32 cellular contexts compared by ENCODE assay signal in genomic region chrX:18271725-18272124, GRCh38. TPM values are rescaled to one million over a fixed set of nuclear protein-coding genes. Genes with fewer than 3 reads are reported as not detected.
"Had no signal": no experiment of that assay in that cellular context is flagged by ENCODE, and none has a peak within 500 bp of the region (broad histone marks: within the 10 kb centered on the region; RNA-seq: fewer than 3 reads in every experiment).

No MANE protein-coding gene starts in this region.

- ATAC-seq: naive thymus-derived CD8-positive, alpha-beta T cell; natural killer cell treated with Interleukin-12 subunit alpha and Interleukin-12 subunit beta and Interleukin-15 and Interleukin-18, amount 100 ng/mL, for 72 hours; psoas muscle; right cardiac atrium; sciatic nerve; stimulated activated effector memory CD8-positive, alpha-beta T cell treated with anti-CD3 and anti-CD28 coated beads, Interleukin-12 subunit alpha, Interleukin-12 subunit beta, amount 100 ng/mL, for 72 hours; stimulated activated naive B cell treated with anti-CD40 and anti-IgM and Interleukin-4, amounts not matched to agents 10 μg/mL and 1 μg/mL and 100 μg/mL, for 72 hours had no signal

- H3K36me3 ChIP-seq: neural progenitor cell, ovary, stomach, thoracic aorta, thyroid gland, tibial nerve, upper lobe of left lung, vagina had no signal

- H3K27ac ChIP-seq: neural progenitor cell, ovary, parathyroid adenoma, psoas muscle, skin epidermis, stomach, thoracic aorta, thyroid gland, tibial nerve, upper lobe of left lung, vagina had no signal

- H3K9me3 ChIP-seq: psoas muscle, thoracic aorta, thyroid gland, vagina had no signal

- H3K4me3 ChIP-seq: neural progenitor cell, ovary, psoas muscle, skin epidermis, stomach, thoracic aorta, thyroid gland, tibial nerve, upper lobe of left lung, vagina had no signal

- H3K9ac ChIP-seq: neural progenitor cell, parathyroid adenoma had no signal

- H3K27me3 ChIP-seq: neural progenitor cell, ovary, stomach, thyroid gland, tibial nerve, upper lobe of left lung, vagina had no signal

- DNase-seq: naive thymus-derived CD8-positive, alpha-beta T cell; occipital lobe; ovary; posterior cingulate gyrus; psoas muscle; right cardiac atrium; stimulated activated CD4-positive, alpha-beta T cell treated with anti-CD3 and anti-CD28 coated beads, Interleukin-15, amount 100 ng/mL, for 24 hours; stimulated activated CD4-positive, alpha-beta T cell treated with anti-CD3 and anti-CD28 coated beads, Interleukin-2, amount 100 ng/mL, for 24 hours; stimulated activated CD4-positive, alpha-beta T cell treated with anti-CD3 and anti-CD28 coated beads, Interleukin-2, amount 100 ng/mL, for 48 hours; stimulated activated CD4-positive, alpha-beta T cell treated with anti-CD3 and anti-CD28 coated beads, Interleukin-4, amount 100 ng/mL, for 24 hours; stimulated activated naive B cell treated with anti-CD40 and anti-IgM and Interleukin-4, amounts not matched to agents 10 μg/mL and 1 μg/mL and 100 μg/mL, for 72 hours; stimulated activated naive CD4-positive, alpha-beta T cell treated with Interleukin-2 at 50 U/mL for 16 hours; stomach; trophoblast cell; upper lobe of left lung had no signal

- H3K4me1 ChIP-seq: neural progenitor cell, parathyroid adenoma, psoas muscle, stomach, thyroid gland, tibial nerve, upper lobe of left lung, vagina had no signal

- H3K4me2 ChIP-seq: neural progenitor cell had no signal

- H3K79me2 ChIP-seq: parathyroid adenoma had no signal

- H2AFZ ChIP-seq: neural progenitor cell, parathyroid adenoma had no signal

- FAIRE-seq: urothelium cell line had no signal

RNA-seq across cellular contexts. Expression of gene BEND2, which starts 51.0 kb away (rescaled TPM):
- total RNA-seq: naive thymus-derived CD8-positive, alpha-beta T cell; natural killer cell treated with Interleukin-12 subunit alpha and Interleukin-12 subunit beta and Interleukin-15 and Interleukin-18, amount 100 ng/mL, for 72 hours; osteoblast; ovary; progenitor cell of endocrine pancreas; renal cortical epithelial cell; sciatic nerve; stomach; subcutaneous adipose tissue; thoracic aorta; ureter; vagina had no signal
- polyA plus RNA-seq: naive thymus-derived CD8-positive, alpha-beta T cell; neural cell had no signal
